In the genomic region with DNA sequence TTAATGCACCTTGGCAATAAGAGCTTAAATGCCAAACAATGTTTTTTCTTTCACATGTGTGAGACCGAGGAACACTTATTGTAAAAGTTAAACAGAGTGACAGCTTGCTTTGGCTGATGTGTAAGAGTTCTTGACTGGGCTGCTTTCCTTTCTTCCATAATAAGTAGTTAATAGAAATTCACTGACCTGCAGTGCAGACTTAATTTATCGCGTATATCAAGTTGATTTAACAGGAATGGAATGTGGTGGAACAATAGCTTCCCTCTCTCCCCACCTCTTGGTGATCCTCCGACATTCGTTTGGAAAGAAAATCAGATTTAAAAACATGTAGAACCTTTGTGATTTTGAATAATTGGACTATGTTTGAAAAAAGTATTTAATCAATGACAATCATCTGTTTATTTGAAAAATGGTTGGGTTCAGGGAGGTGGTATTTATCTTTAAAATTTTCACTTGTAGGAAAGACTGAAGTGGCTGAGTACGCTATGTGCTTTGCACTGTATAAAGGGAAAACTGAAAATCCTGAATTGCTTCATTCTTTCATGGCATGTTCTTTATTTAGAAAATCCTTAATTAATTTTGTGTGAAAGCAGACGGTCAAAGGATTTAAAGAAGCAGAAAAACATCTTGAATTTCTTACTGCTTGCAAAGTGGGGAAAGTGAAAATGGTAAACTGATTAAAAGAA, we compare ENCODE assay signal across 19 cellular contexts.
DNase-seq lines count a peak whose midpoint lies in the region; ATAC-seq, FAIRE-seq and TF ChIP-seq lines count a peak whose summit lies in the region.
"Had no signal": no experiment of that assay in that cellular context is flagged by ENCODE, and none has a peak within 500 bp of the region (broad histone marks: within the 10 kb centered on the region; RNA-seq: fewer than 3 reads in every experiment).

No MANE protein-coding gene starts in this region.

- H3K9ac ChIP-seq in iPS-18a (ENCODE audit: low read length): peak overlapping the region; percentile 36

- no peaks in the 10 kb centered on the region for H3K9me3 ChIP-seq in body of pancreas
- H3K9me3 ChIP-seq in iPS-18a (ENCODE audit: control insufficient read depth, low read depth, low read length): no peaks in the 10 kb centered on the region
- H3K9me3 ChIP-seq in pancreas: no peaks in the 10 kb centered on the region
- H3K9me3 ChIP-seq: left ventricle myocardium inferior had no signal

- H3K9me3 Mint-ChIP-seq in endothelial cell (ENCODE audit: unreplicated experiment): no peaks in the 10 kb centered on the region
- no peaks in the 10 kb centered on the region for H3K9me3 Mint-ChIP-seq in activated CD4-positive, alpha-beta T cell treated with anti-CD3 and anti-CD28 coated beads, Interleukin-2, amount 10 ng/mL, durations not matched to agents 7 days and 5 days
- H3K9me3 Mint-ChIP-seq: stimulated activated naive CD8-positive, alpha-beta T cell treated with anti-CD3 and anti-CD28 coated beads, Interleukin-15, Interleukin-2, amounts not matched to agents 100 ng/mL and 50 ng/mL, for 24 hours had no signal

- no peak overlapping the region for H3K27ac Mint-ChIP-seq in endothelial cell (ENCODE audit: unreplicated experiment)
- no peak overlapping the region for H3K27ac Mint-ChIP-seq in activated CD4-positive, alpha-beta T cell treated with anti-CD3 and anti-CD28 coated beads, Interleukin-2, amount 10 ng/mL, durations not matched to agents 7 days and 5 days
- H3K27ac Mint-ChIP-seq: natural killer cell; stimulated activated naive CD8-positive, alpha-beta T cell treated with anti-CD3 and anti-CD28 coated beads, Interleukin-15, Interleukin-2, amounts not matched to agents 100 ng/mL and 50 ng/mL, for 24 hours had no signal

- H3K4me1 ChIP-seq in body of pancreas (peaks cover 4% of the 10 kb centered on the region), iPS-18a (ENCODE audit: control insufficient read depth, low read depth, low read length) (peaks cover 13% of the 10 kb centered on the region), pancreas (no peaks in the 10 kb centered on the region)
- H3K4me1 ChIP-seq: left ventricle myocardium inferior had no signal

- no peak for TF ChIP-seq CTCF in body of pancreas (IDR thresholded peaks at IDR 0.05)
- TF ChIP-seq CTCF in pancreas (IDR thresholded peaks at IDR 0.05): no peak
- no peak for TF ChIP-seq CTCF in endothelial cell (IDR thresholded peaks at IDR 0.05; ENCODE audit: unreplicated experiment)
- TF ChIP-seq CTCF in coronary artery (IDR thresholded peaks at IDR 0.05): no peak

- no peaks in the 10 kb centered on the region for H3K27me3 Mint-ChIP-seq in endothelial cell (ENCODE audit: unreplicated experiment)
- H3K27me3 Mint-ChIP-seq in activated CD4-positive, alpha-beta T cell treated with anti-CD3 and anti-CD28 coated beads, Interleukin-2, amount 10 ng/mL, durations not matched to agents 7 days and 5 days: peaks cover 2% of the 10 kb centered on the region

- H3K36me3 ChIP-seq in body of pancreas (replicated peaks in 1 of 2; ENCODE audit: insufficient read depth in 1 of 2, low read depth in 2 of 2) (no peaks in the 10 kb centered on the region), iPS-18a (ENCODE audit: control insufficient read depth, low read depth, low read length) (no peaks in the 10 kb centered on the region), pancreas (no peaks in the 10 kb centered on the region)
- H3K36me3 ChIP-seq: left ventricle myocardium inferior had no signal

- CTCF ChIA-PET in activated CD4-positive, alpha-beta T cell treated with anti-CD3 and anti-CD28 coated beads, Interleukin-2, amount 10 ng/mL, durations not matched to agents 7 days and 5 days (lab: Charles Lee): no interaction called here

- no peak for FAIRE-seq in pancreas (lab: Jason Lieb, UNC)
- FAIRE-seq: D721Med, small intestine had no signal

- H3K27ac ChIP-seq in body of pancreas (peak overlapping the region; percentile 15 to 73 (median 67)), iPS-18a (ENCODE audit: low read length) (peak overlapping the region; percentile 39), pancreas (peak overlapping the region in 3 of 4 donors; percentile 1 to 52 (median 44)), coronary artery (no peak overlapping the region)
- H3K27ac ChIP-seq: left ventricle myocardium inferior had no signal

- H3K27me3 ChIP-seq in body of pancreas (no peaks in the 10 kb centered on the region), iPS-18a (ENCODE audit: control insufficient read depth, insufficient read depth, low read length) (no peaks in the 10 kb centered on the region), pancreas (no peaks in the 10 kb centered on the region)

- POLR2A ChIA-PET in activated CD4-positive, alpha-beta T cell treated with anti-CD3 and anti-CD28 coated beads, Interleukin-2, amount 10 ng/mL, durations not matched to agents 7 days and 5 days (lab: Charles Lee): no interaction called here

- WGBS in body of pancreas, 2 donors: 22 to 25% methylated on average over 7 of the region's 7 CpGs
- WGBS in pancreas, 2 donors: 21% methylated on average over 7 of the region's 7 CpGs

- TF ChIP-seq POLR2A in body of pancreas (IDR thresholded peaks at IDR 0.05): no peak

- DNase-seq in EL (peak; percentile 1), body of pancreas (no peak), pancreas (no peak), endothelial cell (ENCODE audit: low spot score) (no peak), coronary artery (ENCODE audit: low spot score) (no peak)
- DNase-seq in activated CD4-positive, alpha-beta T cell treated with anti-CD3 and anti-CD28 coated beads, Interleukin-2, amount 10 ng/mL, durations not matched to agents 7 days and 5 days: no peak
- DNase-seq: effector memory CD4-positive, alpha-beta T cell; head of caudate nucleus; KBM-7; left ventricle myocardium inferior; natural killer cell; NCI-H1105 treated with DMSO at 0.1 percent for 48 hours; NCI-H226; small intestine had no signal

- H3K4me1 Mint-ChIP-seq in endothelial cell (ENCODE audit: unreplicated experiment): no peaks in the 10 kb centered on the region
- H3K4me1 Mint-ChIP-seq in activated CD4-positive, alpha-beta T cell treated with anti-CD3 and anti-CD28 coated beads, Interleukin-2, amount 10 ng/mL, durations not matched to agents 7 days and 5 days: no peaks in the 10 kb centered on the region
- H3K4me1 Mint-ChIP-seq: natural killer cell had no signal

- intact Hi-C loops in body of pancreas (cut with DNase I) (no loop called here), pancreas (cut with DNase I) (no loop called here)

- H3K36me3 Mint-ChIP-seq in endothelial cell (ENCODE audit: low read depth, unreplicated experiment): no peaks in the 10 kb centered on the region
- H3K36me3 Mint-ChIP-seq in activated CD4-positive, alpha-beta T cell treated with anti-CD3 and anti-CD28 coated beads, Interleukin-2, amount 10 ng/mL, durations not matched to agents 7 days and 5 days (ENCODE audit: low read depth): no peaks in the 10 kb centered on the region
- H3K36me3 Mint-ChIP-seq: natural killer cell had no signal

- ATAC-seq in body of pancreas (peak; percentile 87), pancreas (peak in 3 of 4 donors; percentile 48 to 76 (median 75)), GM18858 (IDR thresholded peaks at IDR 0.05; ENCODE audit: unreplicated experiment) (no peak)
- ATAC-seq: HCT116, natural killer cell had no signal

- H3K4me3 Mint-ChIP-seq in endothelial cell (ENCODE audit: unreplicated experiment): no peak overlapping the region
- no peak overlapping the region for H3K4me3 Mint-ChIP-seq in activated CD4-positive, alpha-beta T cell treated with anti-CD3 and anti-CD28 coated beads, Interleukin-2, amount 10 ng/mL, durations not matched to agents 7 days and 5 days
- H3K4me3 Mint-ChIP-seq: natural killer cell; stimulated activated naive CD8-positive, alpha-beta T cell treated with anti-CD3 and anti-CD28 coated beads, Interleukin-15, Interleukin-2, amounts not matched to agents 100 ng/mL and 50 ng/mL, for 24 hours had no signal

- H3K4me3 ChIP-seq in body of pancreas (no peak overlapping the region), iPS-18a (ENCODE audit: low read length) (no peak overlapping the region), pancreas (no peak overlapping the region), coronary artery (no peak overlapping the region)
- H3K4me3 ChIP-seq: left ventricle myocardium inferior had no signal

Comparison
In these comparisons a context has a peak if more than half of its experiments do, and no peak if none do; other contexts are left out.
1. H3K27ac ChIP-seq: peak in body of pancreas (4 of 4), iPS-18a (single experiment) and pancreas (3 of 4); none in coronary artery (0 of 2).